Comparison of ENCODE assay signal across 8 cellular contexts in the genomic region with DNA sequence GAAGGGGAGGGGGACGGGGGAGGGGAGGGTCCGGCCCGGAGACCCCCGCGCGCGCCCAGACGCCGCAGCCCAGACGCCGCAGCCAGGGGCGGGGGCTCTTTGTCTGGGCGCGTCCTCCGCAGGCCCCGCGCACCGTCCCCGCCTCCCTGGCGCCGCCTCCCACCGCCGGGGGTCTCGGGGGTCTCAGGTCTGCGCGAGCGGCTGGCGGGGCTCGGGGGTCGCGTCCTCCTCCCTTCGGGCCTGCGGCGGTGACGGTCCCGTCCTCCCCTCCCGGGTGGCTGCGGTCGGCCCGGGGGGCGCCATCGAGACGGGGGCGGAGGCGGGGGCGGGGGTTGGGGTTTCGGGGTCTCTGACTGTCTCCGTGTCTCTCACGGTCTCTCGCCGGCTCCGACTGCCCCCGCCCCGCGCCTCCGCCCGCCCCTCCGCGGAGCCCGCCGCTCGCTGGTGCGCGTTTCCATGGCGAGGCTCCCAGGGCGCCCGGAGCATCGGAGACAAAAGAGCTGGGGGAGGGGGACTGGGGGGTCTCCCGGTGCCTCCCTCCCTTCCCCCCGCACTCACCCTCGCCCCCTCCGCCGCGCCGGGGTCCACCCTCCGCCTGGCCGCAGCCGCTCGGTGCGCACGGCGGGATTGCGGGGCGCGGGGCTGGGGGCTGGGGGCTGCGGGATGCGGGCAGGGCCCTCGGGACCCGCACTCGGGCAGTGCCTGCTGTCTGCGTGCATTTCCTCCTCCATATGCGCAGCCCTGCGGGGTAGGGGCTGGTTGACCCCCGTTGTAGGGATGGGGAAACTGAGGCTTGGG. TPM values are rescaled to one million over a fixed set of nuclear protein-coding genes. Genes with fewer than 3 reads are reported as not detected.
DNase-seq lines count a peak whose midpoint lies in the region; ATAC-seq and TF ChIP-seq lines count a peak whose summit lies in the region.
"Had no signal": no experiment of that assay in that cellular context is flagged by ENCODE, and none has a peak within 500 bp of the region (broad histone marks: within the 10 kb centered on the region; RNA-seq: fewer than 3 reads in every experiment).

No MANE protein-coding gene starts in this region.

- intact Hi-C loops in left ventricle myocardium inferior (cut with micrococcal nuclease) (no loop called here), prostate gland (cut with DNase I) (no loop called here)

- peaks cover 15% of the 10 kb centered on the region for H3K4me1 ChIP-seq in left ventricle myocardium inferior
- peaks cover 12% of the 10 kb centered on the region for H3K4me1 ChIP-seq in prostate gland (replicated peaks)

- ATAC-seq in GM21360 (IDR thresholded peaks at IDR 0.05; ENCODE audit: unreplicated experiment) (no peak), GM19467 (IDR thresholded peaks at IDR 0.05; ENCODE audit: unreplicated experiment) (no peak)

- H3K27ac ChIP-seq in left ventricle myocardium inferior (replicated peaks) (no peak overlapping the region), prostate gland (no peak overlapping the region)

- no peaks in the 10 kb centered on the region for H3K9me3 ChIP-seq in left ventricle myocardium inferior (replicated peaks)
- H3K9me3 ChIP-seq in prostate gland: no peaks in the 10 kb centered on the region

- TF ChIP-seq POLR2A in prostate gland (IDR thresholded peaks at IDR 0.05): no peak

- 0% methylated on average over 25 of the region's 94 CpGs for WGBS in prostate gland

- H3K36me3 ChIP-seq in H7 (replicated peaks; ENCODE audit: control insufficient read depth, insufficient read depth, low read length) (no peaks in the 10 kb centered on the region; the same call in 1 of the 2 replicates), left ventricle myocardium inferior (no peaks in the 10 kb centered on the region), prostate gland (no peaks in the 10 kb centered on the region)

- H3K27me3 ChIP-seq in H7 (ENCODE audit: control insufficient read depth, insufficient read depth, low read length): no peaks in the 10 kb centered on the region; the same call in 1 of the 2 replicates
- peaks cover 36% of the 10 kb centered on the region for H3K27me3 ChIP-seq in left ventricle myocardium inferior (ENCODE audit: low read depth)
- peaks cover 4% of the 10 kb centered on the region for H3K27me3 ChIP-seq in prostate gland (replicated peaks; ENCODE audit: insufficient read depth)

- DNase-seq in H7: peak; percentile 97
- peak; percentile 9 to 25 for DNase-seq in NCI-H1930 (lab: John Stamatoyannopoulos, UW)
- DNase-seq in left ventricle myocardium inferior: no peak
- DNase-seq in prostate gland (ENCODE audit: low spot score): no peak
- DNase-seq in activated CD8-positive, alpha-beta memory T cell treated with anti-CD3 and anti-CD28 coated beads for 24 hours: no peak
- DNase-seq: NK-92 treated with Interleukin-12 subunit alpha and Interleukin-12 subunit beta, amount 100 ng/mL, for 24 hours had no signal

- H3K4me3 ChIP-seq in H7 (ENCODE audit: insufficient read depth, low read depth, low read length) (peak overlapping the region; percentile 66), left ventricle myocardium inferior (peak overlapping the region; percentile 63), prostate gland (peak overlapping the region; percentile 19 to 37)

- no peak for TF ChIP-seq CTCF in left ventricle myocardium inferior (IDR thresholded peaks at IDR 0.05; ENCODE audit: borderline replicate concordance)
- TF ChIP-seq CTCF in prostate gland (IDR thresholded peaks at IDR 0.05): no peak

RNA-seq across cellular contexts. Expression of a gene that starts 0.4 kb away (rescaled TPM):
- 52.0 and 53.8 TPM in 2 replicates for total RNA-seq in H7 (2014; rRNA removed; shearing (Covaris generic))
- total RNA-seq in left ventricle myocardium inferior (not detected), prostate gland (10 to 100 TPM in 1 of 2 donors, under 1 TPM in 1; 0.27 to 20.3 TPM)

RNA-seq across cellular contexts. Expression of a gene that starts 5.5 kb away (rescaled TPM):
- 0.85 and 1.3 TPM in 2 replicates for total RNA-seq in H7 (2014; rRNA removed; shearing (Covaris generic))
- total RNA-seq in left ventricle myocardium inferior (not detected), prostate gland (1 to 10 TPM in 1 of 2 donors, not detected in 1; 6.9 TPM)

RNA-seq across cellular contexts. Expression of a gene that starts 18.6 kb away (rescaled TPM):
- total RNA-seq in H7 (2014; rRNA removed; shearing (Covaris generic)): 0.66 TPM in 1 of 2 replicates, not detected in the other
- total RNA-seq in left ventricle myocardium inferior (not detected), prostate gland (1 to 10 TPM in 1 of 2 donors, not detected in 1; 2.6 TPM)

RNA-seq across cellular contexts. Expression of a gene that starts 24.9 kb away (rescaled TPM):
- 460 and 481 TPM in 2 replicates for total RNA-seq in H7 (2014; rRNA removed; shearing (Covaris generic))
- 55.6 TPM for total RNA-seq in left ventricle myocardium inferior
- total RNA-seq in prostate gland: 100 to 1,000 TPM; 153 to 222 TPM

RNA-seq across cellular contexts. Expression of a gene that starts 29.9 kb away (rescaled TPM):
- not detected in 2 replicates for total RNA-seq in H7 (2014; rRNA removed; shearing (Covaris generic))
- 0.58 TPM for total RNA-seq in left ventricle myocardium inferior
- 1 to 10 TPM in 1 of 2 donors, not detected in 1; 1.4 TPM for total RNA-seq in prostate gland

Comparison
In these comparisons a context has a peak if more than half of its experiments do, and no peak if none do; other contexts are left out.
1. DNase-seq: peak in H7 (single experiment) and NCI-H1930 (2 of 2); none in left ventricle myocardium inferior (single experiment), prostate gland (single experiment) and activated CD8-positive, alpha-beta memory T cell treated with anti-CD3 and anti-CD28 coated beads for 24 hours (single experiment).
2. Peak in every context shown above with its lines, with median percentiles within 50 percentile points of each other: H3K4me3 ChIP-seq.